ENCODE assay signal across 24 cellular contexts in genomic region chr17:66782866-66783265, GRCh38. TPM values are rescaled to one million over a fixed set of nuclear protein-coding genes. Genes with fewer than 3 reads are reported as not detected.
"Had no signal": no experiment of that assay in that cellular context is flagged by ENCODE, and none has a peak within 500 bp of the region (broad histone marks: within the 10 kb centered on the region; RNA-seq: fewer than 3 reads in every experiment).

No MANE protein-coding gene starts in this region.

- H3K36me3 ChIP-seq: gastrocnemius medialis, left ventricle myocardium inferior, pancreas, thyroid gland had no signal

- ATAC-seq: gastrocnemius medialis; naive thymus-derived CD8-positive, alpha-beta T cell; pancreas; psoas muscle; right cardiac atrium had no signal

- H3K4me3 ChIP-seq: dorsolateral prefrontal cortex, esophagus squamous epithelium, gastrocnemius medialis, left ventricle myocardium inferior, pancreas, psoas muscle, thyroid gland had no signal

- H3K27ac ChIP-seq: dorsolateral prefrontal cortex, esophagus squamous epithelium, gastrocnemius medialis, left ventricle myocardium inferior, pancreas, psoas muscle, thyroid gland, VCaP had no signal

- H3K27me3 ChIP-seq: dorsolateral prefrontal cortex, esophagus squamous epithelium, gastrocnemius medialis, pancreas, thyroid gland had no signal

- H3K9me3 ChIP-seq: esophagus squamous epithelium, gastrocnemius medialis, left ventricle myocardium inferior, pancreas, psoas muscle, thyroid gland had no signal

- DNase-seq: activated CD4-positive, alpha-beta T cell treated with anti-CD3 and anti-CD28 coated beads for 1 hour; activated CD4-positive, alpha-beta T cell treated with anti-CD3 and anti-CD28 coated beads, Interleukin-2, amount 50 U/mL, for 1 hour; activated gamma-delta T cell treated with Interleukin-2 at 50 U/mL for 16 hours; activated T-cell treated with anti-CD3 and anti-CD28 coated beads, Interleukin-2, amount 50 U/mL, for 1 hour; anterior cingulate cortex; central memory CD4-positive, alpha-beta T cell; dorsolateral prefrontal cortex; esophagus squamous epithelium; gastrocnemius medialis; hippocampal formation; kidney glomerular epithelial cell; left ventricle myocardium inferior; naive thymus-derived CD8-positive, alpha-beta T cell; pancreas; psoas muscle; right cardiac atrium; stimulated activated CD4-positive, alpha-beta T cell treated with anti-CD3 and anti-CD28 coated beads, Interleukin-12 subunit alpha, Interleukin-12 subunit beta, amount 100 ng/mL, for 4 hours; stimulated activated CD4-positive, alpha-beta T cell treated with anti-CD3 and anti-CD28 coated beads, Interleukin-4, amount 100 ng/mL, for 4 hours; substantia nigra; thyroid gland had no signal

- H3K4me1 ChIP-seq: esophagus squamous epithelium, gastrocnemius medialis, left ventricle myocardium inferior, pancreas had no signal

RNA-seq across cellular contexts. Expression of gene CACNG5, which starts 52.1 kb away (rescaled TPM):
- total RNA-seq: esophagus squamous epithelium; gastrocnemius medialis; left ventricle myocardium inferior; lung microvascular endothelial cell; naive thymus-derived CD8-positive, alpha-beta T cell; psoas muscle; right cardiac atrium; T-helper 2 cell treated with Interferon-gamma antibody and Interleukin-4, amounts not matched to agents 100 ng/mL and 5 ng/mL, for 36 hours; thyroid gland; ureter had no signal
- polyA plus RNA-seq: naive thymus-derived CD8-positive, alpha-beta T cell; psoas muscle; right cardiac atrium had no signal
